In the genomic region with DNA sequence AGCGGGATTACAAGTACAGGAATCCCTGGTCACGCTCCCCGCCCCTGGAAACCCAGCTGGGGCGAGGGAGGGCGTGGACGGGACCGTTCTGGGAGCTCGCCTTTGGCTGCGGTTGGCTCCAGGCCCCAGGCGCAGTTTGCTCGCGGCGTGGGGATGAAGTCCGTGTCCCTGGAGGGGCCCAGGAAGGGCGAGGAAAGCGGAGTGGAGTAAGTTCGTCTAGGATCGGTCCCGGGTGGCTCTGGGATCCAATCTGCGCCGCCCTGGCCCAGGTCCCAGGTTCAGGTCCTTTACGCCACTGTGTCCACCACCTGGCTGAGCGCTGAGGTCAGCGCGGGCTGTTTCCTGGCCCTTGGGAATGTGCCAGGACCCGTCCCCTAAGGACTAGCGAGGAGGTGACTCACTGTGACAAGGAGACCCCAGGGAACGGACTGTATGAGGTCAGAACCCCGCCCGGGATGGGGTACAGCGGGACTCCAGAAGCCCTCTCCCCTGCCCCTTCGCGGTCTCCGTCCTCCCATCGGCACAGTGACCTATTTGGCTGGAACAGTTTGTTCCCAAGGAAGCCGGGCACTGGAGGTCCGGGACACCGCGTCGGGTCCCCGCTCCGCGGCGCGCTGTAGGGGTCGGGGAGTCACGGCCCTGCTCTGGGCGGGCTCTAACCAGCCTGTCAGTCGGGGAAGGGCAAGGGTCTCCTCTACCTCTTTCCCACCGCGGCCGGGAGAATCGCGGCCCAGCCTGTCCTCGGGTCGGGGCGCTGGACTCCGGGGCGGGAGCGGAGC, we compare ENCODE assay signal across 2 cellular contexts.
TF ChIP-seq lines count a peak whose summit lies in the region.

No MANE protein-coding gene starts in this region.

TF ChIP-seq in HEK293, 187 proteins besides CTCF, POLR2A, EP300 and RAD21 (continued from another document and continues in another):
- no peak for TF ChIP-seq ZNF266 (tag by site-specific recombination; IDR thresholded peaks at IDR 0.05; ENCODE audit: low read depth)
- TF ChIP-seq, protein P1, sequence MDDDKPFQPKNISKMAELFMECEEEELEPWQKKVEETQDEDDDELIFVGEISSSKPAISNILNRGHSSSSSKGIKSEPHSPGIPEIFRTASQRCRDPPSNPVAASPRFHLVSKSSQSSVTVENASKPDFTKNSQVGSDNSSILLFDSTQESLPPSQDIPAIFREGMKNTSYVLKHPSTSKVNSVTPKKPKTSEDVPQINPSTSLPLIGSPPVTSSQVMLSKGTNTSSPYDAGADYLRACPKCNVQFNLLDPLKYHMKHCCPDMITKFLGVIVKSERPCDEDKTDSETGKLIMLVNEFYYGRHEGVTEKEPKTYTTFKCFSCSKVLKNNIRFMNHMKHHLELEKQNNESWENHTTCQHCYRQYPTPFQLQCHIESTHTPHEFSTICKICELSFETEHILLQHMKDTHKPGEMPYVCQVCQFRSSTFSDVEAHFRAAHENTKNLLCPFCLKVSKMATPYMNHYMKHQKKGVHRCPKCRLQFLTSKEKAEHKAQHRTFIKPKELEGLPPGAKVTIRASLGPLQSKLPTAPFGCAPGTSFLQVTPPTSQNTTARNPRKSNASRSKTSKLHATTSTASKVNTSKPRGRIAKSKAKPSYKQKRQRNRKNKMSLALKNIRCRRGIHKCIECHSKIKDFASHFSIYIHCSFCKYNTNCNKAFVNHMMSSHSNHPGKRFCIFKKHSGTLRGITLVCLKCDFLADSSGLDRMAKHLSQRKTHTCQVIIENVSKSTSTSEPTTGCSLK (tag by site-specific recombination; IDR thresholded peaks at IDR 0.05), result no peak
- TF ChIP-seq ZNF768 (tag by site-specific recombination; IDR thresholded peaks at IDR 0.05), result no peak
- TF ChIP-seq, protein P2, sequence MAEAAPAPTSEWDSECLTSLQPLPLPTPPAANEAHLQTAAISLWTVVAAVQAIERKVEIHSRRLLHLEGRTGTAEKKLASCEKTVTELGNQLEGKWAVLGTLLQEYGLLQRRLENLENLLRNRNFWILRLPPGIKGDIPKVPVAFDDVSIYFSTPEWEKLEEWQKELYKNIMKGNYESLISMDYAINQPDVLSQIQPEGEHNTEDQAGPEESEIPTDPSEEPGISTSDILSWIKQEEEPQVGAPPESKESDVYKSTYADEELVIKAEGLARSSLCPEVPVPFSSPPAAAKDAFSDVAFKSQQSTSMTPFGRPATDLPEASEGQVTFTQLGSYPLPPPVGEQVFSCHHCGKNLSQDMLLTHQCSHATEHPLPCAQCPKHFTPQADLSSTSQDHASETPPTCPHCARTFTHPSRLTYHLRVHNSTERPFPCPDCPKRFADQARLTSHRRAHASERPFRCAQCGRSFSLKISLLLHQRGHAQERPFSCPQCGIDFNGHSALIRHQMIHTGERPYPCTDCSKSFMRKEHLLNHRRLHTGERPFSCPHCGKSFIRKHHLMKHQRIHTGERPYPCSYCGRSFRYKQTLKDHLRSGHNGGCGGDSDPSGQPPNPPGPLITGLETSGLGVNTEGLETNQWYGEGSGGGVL (tag by site-specific recombination; IDR thresholded peaks at IDR 0.05), result no peak
- TF ChIP-seq ZBTB1 (tag by site-specific recombination; IDR thresholded peaks at IDR 0.05), result no peak
- no peak for TF ChIP-seq SCRT2 (tag by site-specific recombination; IDR thresholded peaks at IDR 0.05)
- TF ChIP-seq ZNF16 (tag by site-specific recombination; IDR thresholded peaks at IDR 0.05; ENCODE audit: low read depth), result no peak
- peak; percentile 86 for TF ChIP-seq GLIS2 (tag by site-specific recombination; IDR thresholded peaks at IDR 0.05)
- TF ChIP-seq ZNF174 (tag by site-specific recombination; IDR thresholded peaks at IDR 0.05), result no peak
- TF ChIP-seq ZNF324 (tag by site-specific recombination; IDR thresholded peaks at IDR 0.05), result 0 out of 2 replicates have a peak, but pooled peaks have one; percentile 10
- no peak; the same call in 1 of the 2 replicates for TF ChIP-seq ZNF394 (tag by site-specific recombination; IDR thresholded peaks at IDR 0.05; ENCODE audit: borderline replicate concordance)
- TF ChIP-seq ZNF792 (tag by site-specific recombination; IDR thresholded peaks at IDR 0.05), result 0 out of 2 replicates have a peak, but pooled peaks have one; percentile 8
- TF ChIP-seq ZNF112 (tag by site-specific recombination; IDR thresholded peaks at IDR 0.05), result no peak
- TF ChIP-seq, protein P3, sequence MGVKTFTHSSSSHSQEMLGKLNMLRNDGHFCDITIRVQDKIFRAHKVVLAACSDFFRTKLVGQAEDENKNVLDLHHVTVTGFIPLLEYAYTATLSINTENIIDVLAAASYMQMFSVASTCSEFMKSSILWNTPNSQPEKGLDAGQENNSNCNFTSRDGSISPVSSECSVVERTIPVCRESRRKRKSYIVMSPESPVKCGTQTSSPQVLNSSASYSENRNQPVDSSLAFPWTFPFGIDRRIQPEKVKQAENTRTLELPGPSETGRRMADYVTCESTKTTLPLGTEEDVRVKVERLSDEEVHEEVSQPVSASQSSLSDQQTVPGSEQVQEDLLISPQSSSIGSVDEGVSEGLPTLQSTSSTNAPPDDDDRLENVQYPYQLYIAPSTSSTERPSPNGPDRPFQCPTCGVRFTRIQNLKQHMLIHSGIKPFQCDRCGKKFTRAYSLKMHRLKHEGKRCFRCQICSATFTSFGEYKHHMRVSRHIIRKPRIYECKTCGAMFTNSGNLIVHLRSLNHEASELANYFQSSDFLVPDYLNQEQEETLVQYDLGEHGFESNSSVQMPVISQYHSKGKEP (tag by site-specific recombination; IDR thresholded peaks at IDR 0.05), result no peak
- TF ChIP-seq, protein P4, sequence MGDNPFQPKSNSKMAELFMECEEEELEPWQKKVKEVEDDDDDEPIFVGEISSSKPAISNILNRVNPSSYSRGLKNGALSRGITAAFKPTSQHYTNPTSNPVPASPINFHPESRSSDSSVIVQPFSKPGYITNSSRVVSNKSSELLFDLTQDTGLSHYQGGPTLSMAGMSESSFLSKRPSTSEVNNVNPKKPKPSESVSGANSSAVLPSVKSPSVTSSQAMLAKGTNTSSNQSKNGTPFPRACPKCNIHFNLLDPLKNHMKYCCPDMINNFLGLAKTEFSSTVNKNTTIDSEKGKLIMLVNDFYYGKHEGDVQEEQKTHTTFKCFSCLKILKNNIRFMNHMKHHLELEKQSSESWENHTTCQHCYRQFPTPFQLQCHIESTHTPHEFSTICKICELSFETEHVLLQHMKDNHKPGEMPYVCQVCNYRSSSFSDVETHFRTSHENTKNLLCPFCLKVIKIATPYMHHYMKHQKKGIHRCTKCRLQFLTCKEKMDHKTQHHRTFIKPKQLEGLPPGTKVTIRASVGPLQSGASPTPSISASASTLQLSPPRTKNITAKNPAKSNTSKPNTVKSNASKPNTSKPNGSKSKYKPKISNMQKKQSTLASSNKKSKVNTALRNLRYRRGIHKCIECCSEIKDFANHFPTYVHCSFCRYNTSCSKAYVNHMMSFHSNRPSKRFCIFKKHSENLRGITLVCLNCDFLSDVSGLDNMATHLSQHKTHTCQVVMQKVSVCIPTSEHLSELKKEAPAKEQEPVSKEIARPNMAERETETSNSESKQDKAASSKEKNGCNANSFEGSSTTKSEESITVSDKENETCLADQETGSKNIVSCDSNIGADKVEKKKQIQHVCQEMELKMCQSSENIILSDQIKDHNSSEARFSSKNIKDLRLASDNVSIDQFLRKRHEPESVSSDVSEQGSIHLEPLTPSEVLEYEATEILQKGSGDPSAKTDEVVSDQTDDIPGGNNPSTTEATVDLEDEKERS (tag by site-specific recombination; IDR thresholded peaks at IDR 0.05), result no peak

TF ChIP-seq in HepG2, 621 proteins besides CTCF, POLR2A, EP300 and RAD21 (continued from another document and continues in another):
- TF ChIP-seq, protein P5, sequence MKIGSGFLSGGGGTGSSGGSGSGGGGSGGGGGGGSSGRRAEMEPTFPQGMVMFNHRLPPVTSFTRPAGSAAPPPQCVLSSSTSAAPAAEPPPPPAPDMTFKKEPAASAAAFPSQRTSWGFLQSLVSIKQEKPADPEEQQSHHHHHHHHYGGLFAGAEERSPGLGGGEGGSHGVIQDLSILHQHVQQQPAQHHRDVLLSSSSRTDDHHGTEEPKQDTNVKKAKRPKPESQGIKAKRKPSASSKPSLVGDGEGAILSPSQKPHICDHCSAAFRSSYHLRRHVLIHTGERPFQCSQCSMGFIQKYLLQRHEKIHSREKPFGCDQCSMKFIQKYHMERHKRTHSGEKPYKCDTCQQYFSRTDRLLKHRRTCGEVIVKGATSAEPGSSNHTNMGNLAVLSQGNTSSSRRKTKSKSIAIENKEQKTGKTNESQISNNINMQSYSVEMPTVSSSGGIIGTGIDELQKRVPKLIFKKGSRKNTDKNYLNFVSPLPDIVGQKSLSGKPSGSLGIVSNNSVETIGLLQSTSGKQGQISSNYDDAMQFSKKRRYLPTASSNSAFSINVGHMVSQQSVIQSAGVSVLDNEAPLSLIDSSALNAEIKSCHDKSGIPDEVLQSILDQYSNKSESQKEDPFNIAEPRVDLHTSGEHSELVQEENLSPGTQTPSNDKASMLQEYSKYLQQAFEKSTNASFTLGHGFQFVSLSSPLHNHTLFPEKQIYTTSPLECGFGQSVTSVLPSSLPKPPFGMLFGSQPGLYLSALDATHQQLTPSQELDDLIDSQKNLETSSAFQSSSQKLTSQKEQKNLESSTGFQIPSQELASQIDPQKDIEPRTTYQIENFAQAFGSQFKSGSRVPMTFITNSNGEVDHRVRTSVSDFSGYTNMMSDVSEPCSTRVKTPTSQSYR (CRISPR knock-in tag; IDR thresholded peaks at IDR 0.05; ENCODE audit: borderline replicate concordance), result no peak
- TF ChIP-seq RFX1 (IDR thresholded peaks at IDR 0.05), result no peak
- TF ChIP-seq GZF1 (CRISPR knock-in tag; IDR thresholded peaks at IDR 0.05), result no peak
- TF ChIP-seq GATAD1 (CRISPR knock-in tag; IDR thresholded peaks at IDR 0.05), result no peak
- TF ChIP-seq, protein P6, sequence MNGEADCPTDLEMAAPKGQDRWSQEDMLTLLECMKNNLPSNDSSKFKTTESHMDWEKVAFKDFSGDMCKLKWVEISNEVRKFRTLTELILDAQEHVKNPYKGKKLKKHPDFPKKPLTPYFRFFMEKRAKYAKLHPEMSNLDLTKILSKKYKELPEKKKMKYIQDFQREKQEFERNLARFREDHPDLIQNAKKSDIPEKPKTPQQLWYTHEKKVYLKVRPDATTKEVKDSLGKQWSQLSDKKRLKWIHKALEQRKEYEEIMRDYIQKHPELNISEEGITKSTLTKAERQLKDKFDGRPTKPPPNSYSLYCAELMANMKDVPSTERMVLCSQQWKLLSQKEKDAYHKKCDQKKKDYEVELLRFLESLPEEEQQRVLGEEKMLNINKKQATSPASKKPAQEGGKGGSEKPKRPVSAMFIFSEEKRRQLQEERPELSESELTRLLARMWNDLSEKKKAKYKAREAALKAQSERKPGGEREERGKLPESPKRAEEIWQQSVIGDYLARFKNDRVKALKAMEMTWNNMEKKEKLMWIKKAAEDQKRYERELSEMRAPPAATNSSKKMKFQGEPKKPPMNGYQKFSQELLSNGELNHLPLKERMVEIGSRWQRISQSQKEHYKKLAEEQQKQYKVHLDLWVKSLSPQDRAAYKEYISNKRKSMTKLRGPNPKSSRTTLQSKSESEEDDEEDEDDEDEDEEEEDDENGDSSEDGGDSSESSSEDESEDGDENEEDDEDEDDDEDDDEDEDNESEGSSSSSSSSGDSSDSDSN (CRISPR knock-in tag; IDR thresholded peaks at IDR 0.05), result peak; percentile 15; the same call in 1 of the 2 replicates
- TF ChIP-seq, protein P7, sequence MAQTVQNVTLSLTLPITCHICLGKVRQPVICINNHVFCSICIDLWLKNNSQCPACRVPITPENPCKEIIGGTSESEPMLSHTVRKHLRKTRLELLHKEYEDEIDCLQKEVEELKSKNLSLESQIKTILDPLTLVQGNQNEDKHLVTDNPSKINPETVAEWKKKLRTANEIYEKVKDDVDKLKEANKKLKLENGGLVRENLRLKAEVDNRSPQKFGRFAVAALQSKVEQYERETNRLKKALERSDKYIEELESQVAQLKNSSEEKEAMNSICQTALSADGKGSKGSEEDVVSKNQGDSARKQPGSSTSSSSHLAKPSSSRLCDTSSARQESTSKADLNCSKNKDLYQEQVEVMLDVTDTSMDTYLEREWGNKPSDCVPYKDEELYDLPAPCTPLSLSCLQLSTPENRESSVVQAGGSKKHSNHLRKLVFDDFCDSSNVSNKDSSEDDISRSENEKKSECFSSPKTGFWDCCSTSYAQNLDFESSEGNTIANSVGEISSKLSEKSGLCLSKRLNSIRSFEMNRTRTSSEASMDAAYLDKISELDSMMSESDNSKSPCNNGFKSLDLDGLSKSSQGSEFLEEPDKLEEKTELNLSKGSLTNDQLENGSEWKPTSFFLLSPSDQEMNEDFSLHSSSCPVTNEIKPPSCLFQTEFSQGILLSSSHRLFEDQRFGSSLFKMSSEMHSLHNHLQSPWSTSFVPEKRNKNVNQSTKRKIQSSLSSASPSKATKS (CRISPR knock-in tag; IDR thresholded peaks at IDR 0.05), result no peak
- TF ChIP-seq KLF11 (CRISPR knock-in tag; IDR thresholded peaks at IDR 0.05), result no peak
- TF ChIP-seq, protein P8, sequence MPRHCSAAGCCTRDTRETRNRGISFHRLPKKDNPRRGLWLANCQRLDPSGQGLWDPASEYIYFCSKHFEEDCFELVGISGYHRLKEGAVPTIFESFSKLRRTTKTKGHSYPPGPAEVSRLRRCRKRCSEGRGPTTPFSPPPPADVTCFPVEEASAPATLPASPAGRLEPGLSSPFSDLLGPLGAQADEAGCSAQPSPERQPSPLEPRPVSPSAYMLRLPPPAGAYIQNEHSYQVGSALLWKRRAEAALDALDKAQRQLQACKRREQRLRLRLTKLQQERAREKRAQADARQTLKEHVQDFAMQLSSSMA (CRISPR knock-in tag; IDR thresholded peaks at IDR 0.05), result 0 out of 2 replicates have a peak, but pooled peaks have one; percentile 24
- peak; percentile 61; the same call in 1 of the 2 replicates for TF ChIP-seq ZNF138 (CRISPR knock-in tag; IDR thresholded peaks at IDR 0.05; ENCODE audit: low read depth)
- TF ChIP-seq CHCHD3 (CRISPR knock-in tag; IDR thresholded peaks at IDR 0.05), result peak; percentile 65
- peak; percentile 68 for TF ChIP-seq HDAC1 (CRISPR knock-in tag; IDR thresholded peaks at IDR 0.05)
- TF ChIP-seq HDAC6 (IDR thresholded peaks at IDR 0.05; ENCODE audit: low read depth, low read length), result 0 out of 2 replicates have a peak, but pooled peaks have one; percentile 16
- TF ChIP-seq HMGA1 (CRISPR knock-in tag; conservative IDR thresholded peaks at IDR 0.05), result no peak
- TF ChIP-seq SMAD3 (CRISPR knock-in tag; IDR thresholded peaks at IDR 0.05), result no peak
- no peak for TF ChIP-seq NR2F1 (CRISPR knock-in tag; IDR thresholded peaks at IDR 0.05)
- 0 out of 2 replicates have a peak, but pooled peaks have one; percentile 8 for TF ChIP-seq POLR2G (IDR thresholded peaks at IDR 0.05; ENCODE audit: low read depth, low read length)
- 0 out of 2 replicates have a peak, but pooled peaks have one; percentile 72 for TF ChIP-seq ZNF737 (CRISPR knock-in tag; IDR thresholded peaks at IDR 0.05; ENCODE audit: borderline replicate concordance)
- no peak for TF ChIP-seq GPN1 (CRISPR knock-in tag; IDR thresholded peaks at IDR 0.05; ENCODE audit: borderline replicate concordance)
- no peak for TF ChIP-seq SRSF9 (IDR thresholded peaks at IDR 0.05; ENCODE audit: borderline replicate concordance, insufficient read depth, low read depth, low read length, poor library complexity, severe bottlenecking)
- TF ChIP-seq ATM (IDR thresholded peaks at IDR 0.05; ENCODE audit: borderline replicate concordance), result no peak
- TF ChIP-seq AGO1 (IDR thresholded peaks at IDR 0.05; ENCODE audit: low read depth, low read length, poor library complexity, severe bottlenecking), result peak; percentile 97
- peak; percentile 8; the same call in 1 of the 2 replicates for TF ChIP-seq AKAP8 (CRISPR knock-in tag; IDR thresholded peaks at IDR 0.05)
- TF ChIP-seq, protein P9, sequence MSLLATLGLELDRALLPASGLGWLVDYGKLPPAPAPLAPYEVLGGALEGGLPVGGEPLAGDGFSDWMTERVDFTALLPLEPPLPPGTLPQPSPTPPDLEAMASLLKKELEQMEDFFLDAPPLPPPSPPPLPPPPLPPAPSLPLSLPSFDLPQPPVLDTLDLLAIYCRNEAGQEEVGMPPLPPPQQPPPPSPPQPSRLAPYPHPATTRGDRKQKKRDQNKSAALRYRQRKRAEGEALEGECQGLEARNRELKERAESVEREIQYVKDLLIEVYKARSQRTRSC (CRISPR knock-in tag; IDR thresholded peaks at IDR 0.05; ENCODE audit: low read depth), result no peak
- no peak for TF ChIP-seq NFYC (CRISPR knock-in tag; IDR thresholded peaks at IDR 0.05)
- TF ChIP-seq ZMAT3 (CRISPR knock-in tag; conservative IDR thresholded peaks at IDR 0.05), result no peak; the same call in 1 of the 2 replicates
